Comparison of ENCODE assay signal across 15 cellular contexts in genomic region chr5:138870611-138871010, GRCh38. TPM values are rescaled to one million over a fixed set of nuclear protein-coding genes. Genes with fewer than 3 reads are reported as not detected.
A peak's percentile ranks its signal among the peaks of the same experiment; 100 is the strongest.
DNase-seq lines count a peak whose midpoint lies in the region; ATAC-seq and TF ChIP-seq lines count a peak whose summit lies in the region.
"Had no signal": no experiment of that assay in that cellular context is flagged by ENCODE, and none has a peak within 500 bp of the region (broad histone marks: within the 10 kb centered on the region; RNA-seq: fewer than 3 reads in every experiment).

No MANE protein-coding gene starts in this region.

- H3K27ac Mint-ChIP-seq in Calu3 (ENCODE audit: unreplicated experiment) = peak overlapping the region; percentile 54
- H3K27ac Mint-ChIP-seq in neural crest cell (ENCODE audit: unreplicated experiment) = peak overlapping the region; percentile 45
- H3K27ac Mint-ChIP-seq: activated naive CD4-positive, alpha-beta T cell treated with anti-CD3 and anti-CD28 coated beads, Interleukin-2, amount 10 ng/mL, durations not matched to agents 7 days and 5 days; CD14-positive monocyte had no signal

- no peak overlapping the region for H3K9ac ChIP-seq in endocrine pancreas (ENCODE audit: control insufficient read depth, insufficient read depth, low read length)
- H3K9ac ChIP-seq in PC-3 (ENCODE audit: low read length) = no peak overlapping the region

- ATAC-seq in PC-3 (no peak), HG02885 (IDR thresholded peaks at IDR 0.05; ENCODE audit: poor library complexity, unreplicated experiment) (no peak)

- no peaks in the 10 kb centered on the region for H4K20me1 ChIP-seq in PC-3 (ENCODE audit: low read length)

- TF ChIP-seq CTCF in Calu3 (IDR thresholded peaks at IDR 0.05; ENCODE audit: unreplicated experiment) (no peak), neural crest cell (conservative IDR thresholded peaks at IDR 0.05) (no peak), PC-3 (conservative IDR thresholded peaks at IDR 0.05; ENCODE audit: low read depth, low read length) (no peak)

- H3K9me3 Mint-ChIP-seq in Calu3 (ENCODE audit: low read depth, unreplicated experiment) = no peaks in the 10 kb centered on the region
- H3K9me3 Mint-ChIP-seq in neural crest cell = no peaks in the 10 kb centered on the region
- H3K9me3 Mint-ChIP-seq: CD14-positive monocyte; stimulated activated naive CD8-positive, alpha-beta T cell treated with anti-CD3 and anti-CD28 coated beads, Interleukin-15, Interleukin-2, amounts not matched to agents 100 ng/mL and 50 ng/mL, for 24 hours had no signal

- intact Hi-C loops in Calu3 (cut with micrococcal nuclease; ENCODE audit: unreplicated experiment) (no loop called here), PC-3 (cut with micrococcal nuclease) (no loop called here)

- no peak overlapping the region for H2AFZ ChIP-seq in PC-3 (ENCODE audit: low read length)

- peaks cover 26% of the 10 kb centered on the region for H3K4me1 ChIP-seq in endocrine pancreas (ENCODE audit: control insufficient read depth, insufficient read depth, low read length)
- H3K4me1 ChIP-seq in PC-3 (ENCODE audit: insufficient read depth, low read length) = no peaks in the 10 kb centered on the region

- no peak overlapping the region for H3K27ac ChIP-seq in PC-3 (ENCODE audit: low read length)
- H3K27ac ChIP-seq: left ventricle myocardium inferior, prostate gland had no signal

- H3K4me3 ChIP-seq in endocrine pancreas (ENCODE audit: control insufficient read depth, insufficient read depth, low read length) (peak overlapping the region; percentile 68), PC-3 (ENCODE audit: low read length) (no peak overlapping the region)
- H3K4me3 ChIP-seq: left ventricle myocardium inferior, prostate gland had no signal

- H3K4me3 Mint-ChIP-seq in Calu3 (ENCODE audit: low read depth, unreplicated experiment) = no peak overlapping the region
- H3K4me3 Mint-ChIP-seq in neural crest cell = no peak overlapping the region
- H3K4me3 Mint-ChIP-seq: activated naive CD4-positive, alpha-beta T cell treated with anti-CD3 and anti-CD28 coated beads, Interleukin-2, amount 10 ng/mL, durations not matched to agents 7 days and 5 days; CD14-positive monocyte; stimulated activated naive CD8-positive, alpha-beta T cell treated with anti-CD3 and anti-CD28 coated beads, Interleukin-15, Interleukin-2, amounts not matched to agents 100 ng/mL and 50 ng/mL, for 24 hours had no signal

- H3K36me3 Mint-ChIP-seq in Calu3 (ENCODE audit: insufficient read depth, unreplicated experiment) (peaks cover 35% of the 10 kb centered on the region), neural crest cell (ENCODE audit: low read depth) (no peaks in the 10 kb centered on the region)
- H3K36me3 Mint-ChIP-seq: activated naive CD4-positive, alpha-beta T cell treated with anti-CD3 and anti-CD28 coated beads, Interleukin-2, amount 10 ng/mL, durations not matched to agents 7 days and 5 days had no signal

- no peaks in the 10 kb centered on the region for H3K9me2 ChIP-seq in PC-3 (replicated peaks; ENCODE audit: low read length)

- no peak for DNase-seq in Calu3
- DNase-seq in NCI-H82 (lab: John Stamatoyannopoulos, UW) = peak; percentile 70
- DNase-seq in neural crest cell (ENCODE audit: low read depth, low spot score) = no peak
- DNase-seq in activated CD4-positive, alpha-beta T cell treated with anti-CD3 and anti-CD28 coated beads, Interleukin-2, amount 50 U/mL, for 1 hour = no peak
- no peak for DNase-seq in PC-3
- DNase-seq in AG08396 (ENCODE audit: low spot score) = no peak
- DNase-seq: activated CD4-positive, alpha-beta T cell treated with anti-CD3 and anti-CD28 coated beads, Interleukin-2, amount 50 U/mL, for 4 hours; activated naive CD4-positive, alpha-beta T cell treated with anti-CD3 and anti-CD28 coated beads, Interleukin-2, amount 10 ng/mL, durations not matched to agents 7 days and 5 days; GF-D8; left ventricle myocardium inferior had no signal

- H3K27me3 Mint-ChIP-seq in Calu3 (ENCODE audit: unreplicated experiment) = no peaks in the 10 kb centered on the region
- no peaks in the 10 kb centered on the region for H3K27me3 Mint-ChIP-seq in neural crest cell (ENCODE audit: low read depth)

- H3K4me2 ChIP-seq in PC-3 (ENCODE audit: low read length) = no peak overlapping the region

- H3K36me3 ChIP-seq in endocrine pancreas (ENCODE audit: control insufficient read depth, insufficient read depth, low read length) (no peaks in the 10 kb centered on the region), PC-3 (ENCODE audit: low read depth, low read length) (no peaks in the 10 kb centered on the region)
- H3K36me3 ChIP-seq: left ventricle myocardium inferior, prostate gland had no signal

- H3K27me3 ChIP-seq in endocrine pancreas (ENCODE audit: control insufficient read depth, insufficient read depth, low read length) = no peaks in the 10 kb centered on the region
- H3K27me3 ChIP-seq in PC-3 (ENCODE audit: low read length) = no peaks in the 10 kb centered on the region

- H3K79me2 ChIP-seq in PC-3 (ENCODE audit: low read length) = no peaks in the 10 kb centered on the region

- CTCF ChIA-PET in Calu3 (lab: Charles Lee) (no interaction called here), PC-3 (lab: Charles Lee) (no interaction called here)

- H3K4me1 Mint-ChIP-seq in Calu3 (ENCODE audit: low read depth, unreplicated experiment) (peaks cover 35% of the 10 kb centered on the region), neural crest cell (peaks cover 72% of the 10 kb centered on the region)
- H3K4me1 Mint-ChIP-seq: activated naive CD4-positive, alpha-beta T cell treated with anti-CD3 and anti-CD28 coated beads, Interleukin-2, amount 10 ng/mL, durations not matched to agents 7 days and 5 days had no signal

- POLR2A ChIA-PET in PC-3 (lab: Charles Lee; ENCODE audit: unreplicated experiment) = no interaction called here

- H3F3A ChIP-seq in PC-3 (ENCODE audit: low read length, unreplicated experiment) = no peaks in the 10 kb centered on the region

- no TSS peak for BruUV-seq in Calu3 (replicated peaks; lab: Mats Ljungman, UMichigan)
- no TSS peak for BruUV-seq in PC-3 (replicated peaks; lab: Mats Ljungman, UMichigan)

- H3K9me3 ChIP-seq in endocrine pancreas (ENCODE audit: control insufficient read depth, low read length) (no peaks in the 10 kb centered on the region), PC-3 (ENCODE audit: low read length) (no peaks in the 10 kb centered on the region)
- H3K9me3 ChIP-seq: left ventricle myocardium inferior, prostate gland had no signal

RNA-seq across cellular contexts. Expression of gene LRRTM2, which starts 4.5 kb away (rescaled TPM):
- total RNA-seq in Calu3 (2022) (not detected in 2 replicates), neural crest cell (0.84 and 1.3 TPM in 2 replicates), PC-3 (2014; rRNA removed) (not detected in 2 replicates)
- total RNA-seq: left ventricle myocardium inferior, prostate gland had no signal
